ENCODE assay signal across 8 cellular contexts in the genomic region with DNA sequence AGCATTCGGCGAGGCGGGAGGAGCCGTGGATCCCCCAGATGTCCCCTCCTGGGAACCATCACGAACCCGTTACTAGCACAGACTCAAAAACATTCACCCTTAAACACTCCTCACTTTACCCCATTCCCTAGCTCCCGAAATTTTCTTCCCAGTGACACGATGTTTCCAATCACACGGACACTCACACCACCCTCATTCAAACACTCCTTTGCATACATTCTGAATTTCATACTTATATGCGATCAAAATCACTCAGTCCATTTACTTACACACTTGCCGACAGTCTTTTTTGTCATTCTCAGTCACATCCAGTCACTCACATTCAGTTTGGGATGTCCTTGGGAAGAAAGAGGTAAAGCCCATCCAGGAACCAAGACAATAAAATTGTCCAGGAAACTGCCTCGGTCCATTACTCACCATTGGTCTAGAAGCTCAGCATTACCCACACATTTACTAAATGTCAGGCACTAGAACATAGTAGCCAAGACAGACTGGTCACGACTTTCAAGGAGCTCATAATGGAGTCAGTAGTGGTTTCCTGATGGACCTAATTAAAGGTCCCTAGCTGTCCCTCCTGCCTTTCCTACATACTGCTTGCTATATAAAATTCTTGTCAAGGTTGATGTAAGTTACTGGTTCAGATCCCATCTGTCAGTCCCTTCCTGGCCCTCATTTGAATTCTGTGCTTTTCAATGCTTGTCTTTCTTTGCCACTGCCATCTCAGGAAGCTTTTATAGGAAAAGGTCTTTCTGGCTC. TPM values are rescaled to one million over a fixed set of nuclear protein-coding genes. Genes with fewer than 3 reads are reported as not detected.
DNase-seq lines count a peak whose midpoint lies in the region; ATAC-seq, FAIRE-seq and TF ChIP-seq lines count a peak whose summit lies in the region.

No MANE protein-coding gene starts in this region.

- H3K27ac ChIP-seq in OCI-LY3 (ENCODE audit: low read length) (peak overlapping the region; percentile 47), pancreas (peak overlapping the region; percentile 90 to 93 (median 92))

- no peaks in the 10 kb centered on the region for H4K20me1 ChIP-seq in OCI-LY3 (ENCODE audit: insufficient read depth, low read length)

- H3K9ac ChIP-seq in OCI-LY3 (ENCODE audit: low read length), result peak overlapping the region; percentile 96

- 2 to 3% methylated on average over 13 of the region's 13 CpGs for WGBS in pancreas, 2 donors

- no peaks in the 10 kb centered on the region for H3K36me3 ChIP-seq in OCI-LY3 (replicated peaks; ENCODE audit: low read depth, low read length)
- peaks cover 0 to 10% (median 9%) of the 10 kb centered on the region in 3 donors for H3K36me3 ChIP-seq in pancreas

- intact Hi-C loops in pancreas (cut with DNase I), result loop anchor here in 1 of 3 donors (10.0 kb wide), 1 partner anchor 70 kb away; a partner anchor contains a TSS

- H3K4me3 ChIP-seq in OCI-LY3 (ENCODE audit: low read length) (peak overlapping the region; percentile 100), epithelial cell of esophagus (ENCODE audit: low read length) (peak overlapping the region; percentile 90), pancreas (peak overlapping the region; percentile 33 to 66 (median 54))

- H2AFZ ChIP-seq in OCI-LY3 (ENCODE audit: low read depth, low read length), result peak overlapping the region; percentile 82; the same call in 1 of the 2 replicates

- peak overlapping the region; percentile 99 for H3K4me2 ChIP-seq in OCI-LY3 (ENCODE audit: low read length)

- no peaks in the 10 kb centered on the region for H3K27me3 ChIP-seq in OCI-LY3 (ENCODE audit: low read depth, low read length)
- H3K27me3 ChIP-seq in pancreas, result no peaks in the 10 kb centered on the region

- peak; percentile 16 for DNase-seq in NOMO-1 treated with DMSO at 0.1 percent for 48 hours (lab: John Stamatoyannopoulos, UW; ENCODE audit: unreplicated experiment)
- no peak for DNase-seq in NOMO-1 treated with dmso at 0.1 percent for 144 hours (lab: John Stamatoyannopoulos, UW; ENCODE audit: unreplicated experiment)
- peak; percentile 37 for DNase-seq in epithelial cell of esophagus (ENCODE audit: low read depth)
- DNase-seq in pancreas, result no peak
- DNase-seq in dedifferentiated amniotic fluid mesenchymal stem cell (ENCODE audit: extremely low spot score), result no peak
- no peak for DNase-seq in KG1 (lab: John Stamatoyannopoulos, UW)

- ATAC-seq in pancreas, result no peak
- no peak for ATAC-seq in GM21360 (IDR thresholded peaks at IDR 0.05; ENCODE audit: unreplicated experiment)

- TF ChIP-seq CTCF in OCI-LY3 (IDR thresholded peaks at IDR 0.05; ENCODE audit: low read depth, low read length) (no peak), epithelial cell of esophagus (IDR thresholded peaks at IDR 0.05; ENCODE audit: insufficient read depth, low read depth, low read length, missing control alignments) (no peak), pancreas (IDR thresholded peaks at IDR 0.05) (no peak)

- FAIRE-seq in pancreas (lab: Jason Lieb, UNC), result no peak

- peaks cover 33% of the 10 kb centered on the region for H3K4me1 ChIP-seq in OCI-LY3 (ENCODE audit: low read length)
- peaks cover 4 to 11% (median 10%) of the 10 kb centered on the region in 3 donors for H3K4me1 ChIP-seq in pancreas

- peaks cover 26% of the 10 kb centered on the region for H3K79me2 ChIP-seq in OCI-LY3 (ENCODE audit: low read length)

- H3K9me3 ChIP-seq in OCI-LY3 (ENCODE audit: insufficient read depth, low read length), result no peaks in the 10 kb centered on the region
- no peaks in the 10 kb centered on the region for H3K9me3 ChIP-seq in pancreas

RNA-seq across cellular contexts. Expression of a gene that starts 0.6 kb away (rescaled TPM):
- total RNA-seq in pancreas, result 10 to 100 TPM; 17.0 to 36.5 (median 26.4) TPM
- polyA plus RNA-seq in pancreas, result 10 to 100 TPM; 19.5 to 24.9 TPM

RNA-seq across cellular contexts. Expression of a gene that starts 0.8 kb away (rescaled TPM):
- total RNA-seq in pancreas, result 10 to 100 TPM in 4 of 6 donors, 1 to 10 TPM in 2; 8.1 to 20.0 (median 12.7) TPM
- 10 to 100 TPM; 48.1 to 51.0 TPM for polyA plus RNA-seq in pancreas

RNA-seq across cellular contexts. Expression of a gene that starts 7.9 kb away (rescaled TPM):
- 10 to 100 TPM in 4 of 6 donors, 1 to 10 TPM in 2; 7.0 to 14.3 (median 11.2) TPM for total RNA-seq in pancreas
- 10 to 100 TPM; 20.5 to 29.7 TPM for polyA plus RNA-seq in pancreas

RNA-seq across cellular contexts. Expression of a gene that starts 17.7 kb away (rescaled TPM):
- total RNA-seq in pancreas, result 10 to 100 TPM in 4 of 6 donors, 1 to 10 TPM in 2; 7.2 to 19.9 (median 12.1) TPM
- 10 to 100 TPM; 52.7 to 55.5 TPM for polyA plus RNA-seq in pancreas

Comparison
In these comparisons a context has a peak if more than half of its experiments do, and no peak if none do; other contexts are left out.
1. DNase-seq: peak in NOMO-1 treated with DMSO at 0.1 percent for 48 hours (single experiment) and epithelial cell of esophagus (single experiment); none in NOMO-1 treated with dmso at 0.1 percent for 144 hours (single experiment), pancreas (0 of 6), dedifferentiated amniotic fluid mesenchymal stem cell (single experiment) and KG1 (single experiment).
2. Peak in every context shown above with its lines, with median percentiles within 50 percentile points of each other: H3K4me3 ChIP-seq.